ENCODE assay signal across 23 cellular contexts in the genomic region with DNA sequence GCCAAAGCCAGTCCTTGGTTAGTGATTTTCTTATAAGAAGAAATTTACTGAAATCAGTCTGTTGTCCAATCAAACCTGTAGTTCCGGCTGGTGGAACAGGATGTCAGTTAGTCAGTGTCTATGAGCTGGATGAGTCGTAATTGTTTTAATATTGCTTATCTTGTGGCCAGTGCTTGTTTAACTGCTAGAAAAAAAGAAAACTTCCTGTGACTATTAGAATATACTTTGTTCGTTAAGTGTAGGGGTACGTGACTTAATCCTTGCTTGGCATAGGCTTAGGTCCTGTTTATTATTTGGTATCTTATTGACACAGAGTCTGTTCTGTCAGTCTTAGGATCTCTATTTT.
"Had no signal": no experiment of that assay in that cellular context is flagged by ENCODE, and none has a peak within 500 bp of the region (broad histone marks: within the 10 kb centered on the region; RNA-seq: fewer than 3 reads in every experiment).

No MANE protein-coding gene starts in this region.

- H3K4me3 ChIP-seq: dorsolateral prefrontal cortex, ovary, prostate gland, right atrium auricular region, upper lobe of left lung had no signal

- DNase-seq: activated CD4-positive, alpha-beta T cell treated with anti-CD3 and anti-CD28 coated beads, Interleukin-2, amount 10 ng/mL, durations not matched to agents 7 days and 5 days; activated CD4-positive, CD25-positive, alpha-beta regulatory T cell treated with anti-CD3 and anti-CD28 coated beads, Interleukin-2, amount 50 U/mL, for 72 hours; activated CD8-positive, alpha-beta memory T cell treated with anti-CD3 and anti-CD28 coated beads, Interleukin-2, amount 10 ng/mL, durations not matched to agents 7 days and 5 days; activated CD8-positive, alpha-beta T cell treated with anti-CD3 and anti-CD28 coated beads for 36 hours; activated effector memory CD4-positive, alpha-beta T cell treated with anti-CD3 and anti-CD28 coated beads, Interleukin-2, amount 50 U/mL, for 16 hours; activated naive CD4-positive, alpha-beta T cell treated with anti-CD3 and anti-CD28 coated beads, Interleukin-2, amount 50 U/mL, for 16 hours; activated naive CD8-positive, alpha-beta T cell treated with anti-CD3 and anti-CD28 coated beads, Interleukin-2, amount 50 U/mL, for 24 hours; activated T-cell treated with anti-CD3 and anti-CD28 coated beads for 4 hours; brain microvascular endothelial cell; dorsolateral prefrontal cortex; effector memory CD8-positive, alpha-beta T cell; foreskin melanocyte; glutamatergic neuron; hippocampal formation; left cardiac atrium; ovary; stimulated activated CD4-positive, alpha-beta T cell treated with anti-CD3 and anti-CD28 coated beads, Interleukin-4, amount 100 ng/mL, for 24 hours; stimulated activated naive CD8-positive, alpha-beta T cell treated with anti-CD3 and anti-CD28 coated beads, Interleukin-15, Interleukin-2, amounts not matched to agents 100 U/mL and 50 U/mL, for 24 hours; WERI-Rb-1 had no signal

- H3K27ac ChIP-seq: brain microvascular endothelial cell, dorsolateral prefrontal cortex, neutrophil, ovary, prostate gland, right atrium auricular region, upper lobe of left lung, WERI-Rb-1 had no signal

- H3K4me1 ChIP-seq: prostate gland, right atrium auricular region, upper lobe of left lung had no signal

- ATAC-seq: activated CD8-positive, alpha-beta memory T cell treated with anti-CD3 and anti-CD28 coated beads, Interleukin-2, amount 10 ng/mL, durations not matched to agents 7 days and 5 days; activated CD8-positive, alpha-beta T cell treated with anti-CD3 and anti-CD28 coated beads for 36 hours; activated naive CD8-positive, alpha-beta T cell treated with anti-CD3 and anti-CD28 coated beads, Interleukin-2, amount 50 U/mL, for 24 hours; effector memory CD8-positive, alpha-beta T cell; left cardiac atrium; stimulated activated naive CD8-positive, alpha-beta T cell treated with anti-CD3 and anti-CD28 coated beads, Interleukin-15, Interleukin-2, amounts not matched to agents 100 U/mL and 50 U/mL, for 24 hours had no signal

- H3K36me3 ChIP-seq: brain microvascular endothelial cell, neutrophil, ovary, prostate gland, right atrium auricular region, upper lobe of left lung, WERI-Rb-1 had no signal

- H3K27me3 ChIP-seq: brain microvascular endothelial cell, dorsolateral prefrontal cortex, neutrophil, ovary, right atrium auricular region, upper lobe of left lung had no signal

- H3K9me3 ChIP-seq: neutrophil, ovary, prostate gland, right atrium auricular region, upper lobe of left lung had no signal
